In genomic region chr2:9494096-9494495, GRCh38 we compare ENCODE assay signal across 26 cellular contexts. TPM values are rescaled to one million over a fixed set of nuclear protein-coding genes. Genes with fewer than 3 reads are reported as not detected.
DNase-seq lines count a peak whose midpoint lies in the region; ATAC-seq and TF ChIP-seq lines count a peak whose summit lies in the region.
"Had no signal": no experiment of that assay in that cellular context is flagged by ENCODE, and none has a peak within 500 bp of the region (broad histone marks: within the 10 kb centered on the region; RNA-seq: fewer than 3 reads in every experiment).

No MANE protein-coding gene starts in this region.

- H3K4me1 Mint-ChIP-seq in activated naive CD4-positive, alpha-beta T cell treated with anti-CD3 and anti-CD28 coated beads, Interleukin-2, amount 50 U/mL, for 24 hours, result peaks cover 25% of the 10 kb centered on the region
- peaks cover 0 to 8% (median 3%) of the 10 kb centered on the region in 3 donors for H3K4me1 Mint-ChIP-seq in T-cell
- no peaks in the 10 kb centered on the region for H3K4me1 Mint-ChIP-seq in endothelial cell (ENCODE audit: unreplicated experiment)
- H3K4me1 Mint-ChIP-seq in type B pancreatic cell (ENCODE audit: unreplicated experiment), result peaks cover 5% of the 10 kb centered on the region
- H3K4me1 Mint-ChIP-seq: endodermal cell had no signal

- TF ChIP-seq CTCF in endothelial cell (IDR thresholded peaks at IDR 0.05; ENCODE audit: unreplicated experiment), result no peak
- no peak for TF ChIP-seq CTCF in type B pancreatic cell (conservative IDR thresholded peaks at IDR 0.05)

- peak overlapping the region; percentile 53 for H3K27ac Mint-ChIP-seq in activated naive CD4-positive, alpha-beta T cell treated with anti-CD3 and anti-CD28 coated beads, Interleukin-2, amount 50 U/mL, for 24 hours
- H3K27ac Mint-ChIP-seq in T-cell, result peak overlapping the region; percentile 44 to 53
- H3K27ac Mint-ChIP-seq in endothelial cell (ENCODE audit: unreplicated experiment), result no peak overlapping the region
- H3K27ac Mint-ChIP-seq in type B pancreatic cell, result peak overlapping the region; percentile 12
- H3K27ac Mint-ChIP-seq: endodermal cell, HFFc6 had no signal

- ATAC-seq in T-cell (replicated peaks in 1 of 4), result no peak
- no peak for ATAC-seq in GM19455 (IDR thresholded peaks at IDR 0.05; ENCODE audit: unreplicated experiment)
- ATAC-seq: foreskin keratinocyte, GM12878, heart left ventricle, HepG2, lower lobe of right lung had no signal

- no peaks in the 10 kb centered on the region for H3K9me3 Mint-ChIP-seq in activated naive CD4-positive, alpha-beta T cell treated with anti-CD3 and anti-CD28 coated beads, Interleukin-2, amount 50 U/mL, for 24 hours
- H3K9me3 Mint-ChIP-seq in T-cell (no peaks in the 10 kb centered on the region), endothelial cell (ENCODE audit: unreplicated experiment) (no peaks in the 10 kb centered on the region), type B pancreatic cell (no peaks in the 10 kb centered on the region)
- H3K9me3 Mint-ChIP-seq: endodermal cell, HFFc6, neural crest cell had no signal

- H3K4me3 Mint-ChIP-seq in activated naive CD4-positive, alpha-beta T cell treated with anti-CD3 and anti-CD28 coated beads, Interleukin-2, amount 50 U/mL, for 24 hours, result no peak overlapping the region
- H3K4me3 Mint-ChIP-seq in T-cell, result no peak overlapping the region
- peak overlapping the region; percentile 65 for H3K4me3 Mint-ChIP-seq in endothelial cell (ENCODE audit: unreplicated experiment)
- H3K4me3 Mint-ChIP-seq in type B pancreatic cell, result no peak overlapping the region
- H3K4me3 Mint-ChIP-seq: endodermal cell, HFFc6, neural crest cell had no signal

- H3K36me3 Mint-ChIP-seq in activated naive CD4-positive, alpha-beta T cell treated with anti-CD3 and anti-CD28 coated beads, Interleukin-2, amount 50 U/mL, for 24 hours, result peaks cover 14% of the 10 kb centered on the region
- H3K36me3 Mint-ChIP-seq in T-cell, result peaks cover 54% of the 10 kb centered on the region
- H3K36me3 Mint-ChIP-seq in endothelial cell (ENCODE audit: low read depth, unreplicated experiment), result peaks cover 36% of the 10 kb centered on the region
- peaks cover 27% of the 10 kb centered on the region for H3K36me3 Mint-ChIP-seq in type B pancreatic cell

- POLR2A ChIA-PET in T-cell (lab: Charles Lee), result no interaction called here

- CTCF ChIA-PET in T-cell (lab: Charles Lee), result interaction anchor here in 1 of 2 donors (0.8 kb wide), 1 partner anchor 15 kb away, joined by 3 read pairs; no protein-coding TSS in a partner anchor

- H3K27me3 Mint-ChIP-seq in activated naive CD4-positive, alpha-beta T cell treated with anti-CD3 and anti-CD28 coated beads, Interleukin-2, amount 50 U/mL, for 24 hours, result no peaks in the 10 kb centered on the region
- H3K27me3 Mint-ChIP-seq in T-cell, result no peaks in the 10 kb centered on the region
- no peaks in the 10 kb centered on the region for H3K27me3 Mint-ChIP-seq in endothelial cell (ENCODE audit: unreplicated experiment)
- H3K27me3 Mint-ChIP-seq in type B pancreatic cell, result no peaks in the 10 kb centered on the region

- DNase-seq in activated naive CD4-positive, alpha-beta T cell treated with anti-CD3 and anti-CD28 coated beads, Interleukin-2, amount 50 U/mL, for 16 hours, result no peak
- DNase-seq in T-cell (no peak), endothelial cell (ENCODE audit: low spot score) (no peak), type B pancreatic cell (ENCODE audit: extremely low spot score, unreplicated experiment) (no peak), posterior cingulate gyrus (no peak)
- DNase-seq: activated CD4-positive, alpha-beta T cell treated with anti-CD3 and anti-CD28 coated beads for 1 hour; activated naive CD4-positive, alpha-beta T cell; EL; endodermal cell; foreskin keratinocyte; GOT3; heart left ventricle; HFFc6; Kasumi-1; kidney glomerular epithelial cell; lower lobe of right lung; NCI-H146; NCI-H2107; NCI-H446; NCI-H774; stimulated activated CD4-positive, alpha-beta T cell treated with anti-CD3 and anti-CD28 coated beads, Interleukin-2, amount 100 ng/mL, for 24 hours had no signal

- intact Hi-C loops in posterior cingulate gyrus (cut with DNase I), result no loop called here

RNA-seq across cellular contexts. Expression of gene IAH1, which starts 19.7 kb away (rescaled TPM):
- total RNA-seq in T-cell (10 to 100 TPM; 44.9 to 54.8 (median 51.9) TPM), endothelial cell (ENCODE audit: unreplicated experiment) (37.5 TPM), type B pancreatic cell (ENCODE audit: low replicate concordance) (32.4 and 43.9 TPM in 2 replicates)
